In genomic region chr12:44795970-44796369, GRCh38 we compare ENCODE assay signal across 24 cellular contexts.
A peak's percentile ranks its signal among the peaks of the same experiment; 100 is the strongest.
DNase-seq lines count a peak whose midpoint lies in the region; ATAC-seq, FAIRE-seq and TF ChIP-seq lines count a peak whose summit lies in the region.
"Had no signal": no experiment of that assay in that cellular context is flagged by ENCODE, and none has a peak within 500 bp of the region (broad histone marks: within the 10 kb centered on the region; RNA-seq: fewer than 3 reads in every experiment).

No MANE protein-coding gene starts in this region.

- BruUV-seq in HepG2 (replicated peaks; lab: Mats Ljungman, UMichigan) = no TSS peak

- no peak for DNase-seq in HepG2 (ENCODE audit: low spot score)
- no peak for DNase-seq in right lobe of liver
- DNase-seq in SK-N-MC (ENCODE audit: low read depth, low spot score) = no peak
- no peak for DNase-seq in SIG-M5 (lab: John Stamatoyannopoulos, UW)
- DNase-seq: ACHN; BE2C; C1 segment of cervical spinal cord; CD4-positive, alpha-beta memory T cell; CD4-positive, CD25-positive, alpha-beta regulatory T cell; CD8-positive, alpha-beta memory T cell; COR-L47; DMS 273 treated with DMSO at 0.1 percent for 48 hours; DMS153; DMS53; DMS79; DND-41; EL; GDM1 had no signal

- H2AFZ ChIP-seq in HepG2 (ENCODE audit: low read length) = no peak overlapping the region

- H3K9ac ChIP-seq in HepG2 (ENCODE audit: insufficient read depth, low read depth, low read length) (no peak overlapping the region), SK-N-MC (ENCODE audit: insufficient read length) (no peak overlapping the region)
- H3K9ac ChIP-seq: BLaER1 had no signal

- in situ Hi-C loops in HepG2 (cut with HindIII; ENCODE audit: extremely low pct_ligation_motif_present, low pct_unique_long_range_greater_than_20kb) = no loop called here

- no peaks in the 10 kb centered on the region for H4K20me1 ChIP-seq in HepG2 (ENCODE audit: insufficient read depth, low read length)
- H4K20me1 ChIP-seq: BLaER1 had no signal

- H3K27me3 ChIP-seq in HepG2 (ENCODE audit: control insufficient read depth in 1 of 2, insufficient read depth in 2 of 2, low read length in 2 of 2) (no peaks in the 10 kb centered on the region), right lobe of liver (no peaks in the 10 kb centered on the region)
- H3K27me3 ChIP-seq: BE2C, BLaER1 had no signal

- H3K4me3 ChIP-seq in HepG2 (replicated peaks in 1 of 3; ENCODE audit: insufficient read depth in 1 of 3, low read depth in 2 of 3, low read length in 3 of 3) = no peak overlapping the region
- H3K4me3 ChIP-seq in right lobe of liver = no peak overlapping the region
- H3K4me3 ChIP-seq in SK-N-MC = no peak overlapping the region
- H3K4me3 ChIP-seq: BLaER1, GM12878 had no signal

- TF ChIP-seq CTCF in HepG2 (CRISPR knock-in tag; IDR thresholded peaks at IDR 0.05) (no peak), right lobe of liver (IDR thresholded peaks at IDR 0.05) (no peak)

- TF ChIP-seq POLR2A in HepG2 (IDR thresholded peaks at IDR 0.05; ENCODE audit: insufficient read depth in 1 of 2, low read depth in 2 of 2, low read length in 2 of 2) (no peak), right lobe of liver (IDR thresholded peaks at IDR 0.05) (no peak), GM18505 (IDR thresholded peaks at IDR 0.05; ENCODE audit: borderline replicate concordance, extremely low read depth, insufficient read depth, insufficient read length) (no peak)

- no peaks in the 10 kb centered on the region for H3K79me2 ChIP-seq in HepG2 (ENCODE audit: insufficient read depth, low read length)

- H3K4me2 ChIP-seq in HepG2 (ENCODE audit: low read depth, low read length) = no peak overlapping the region
- H3K4me2 ChIP-seq: BLaER1 had no signal

- CTCF ChIA-PET in HepG2 (lab: Yijun Ruan, JAX; ENCODE audit: low intra/inter-chr PET ratio, low total read pairs) = no interaction called here

- intact Hi-C loops in HepG2 (cut with micrococcal nuclease; ENCODE audit: unreplicated experiment) = no loop called here
- intact Hi-C loops in right lobe of liver (cut with DNase I) = no loop called here

- no peak for TF ChIP-seq EP300 in HepG2 (IDR thresholded peaks at IDR 0.05; ENCODE audit: low read depth in 2 of 2, low read length in 2 of 2)
- TF ChIP-seq EP300 in HepG2 (CRISPR knock-in tag; IDR thresholded peaks at IDR 0.05; ENCODE audit: borderline replicate concordance) = no peak

- H3K9me3 ChIP-seq in HepG2 (ENCODE audit: low read length) (no peaks in the 10 kb centered on the region), right lobe of liver (no peaks in the 10 kb centered on the region), SK-N-MC (ENCODE audit: low read depth, low read length) (no peaks in the 10 kb centered on the region)
- H3K9me3 ChIP-seq: BE2C, BLaER1 had no signal

- POLR2A ChIA-PET in HepG2 (lab: Yijun Ruan, JAX) = no interaction called here

- H3K27ac ChIP-seq in HepG2 (ENCODE audit: extremely low read length, insufficient read depth, low read length) (no peak overlapping the region), right lobe of liver (no peak overlapping the region), SK-N-MC (0 out of 2 replicates have a peak overlapping the region, but pooled peaks have one; percentile 9)
- H3K27ac ChIP-seq: 22Rv1, BLaER1 had no signal

- H3K4me1 ChIP-seq in HepG2 (ENCODE audit: insufficient read depth, low read length) = no peaks in the 10 kb centered on the region
- no peaks in the 10 kb centered on the region for H3K4me1 ChIP-seq in right lobe of liver
- H3K4me1 ChIP-seq: BE2C had no signal

- TF ChIP-seq RAD21 in HepG2 (CRISPR knock-in tag; IDR thresholded peaks at IDR 0.05) = no peak

- no peak for FAIRE-seq in HepG2 (lab: Jason Lieb, UNC)
- FAIRE-seq: GM12878, GM12892, GM19239 had no signal

- ATAC-seq in HepG2 (no peak), right lobe of liver (no peak), GM18505 (IDR thresholded peaks at IDR 0.05; ENCODE audit: unreplicated experiment) (no peak)
- ATAC-seq: GM12878 had no signal

- H3K36me3 ChIP-seq in HepG2 (replicated peaks in 1 of 2; ENCODE audit: control insufficient read depth in 1 of 2, insufficient read depth in 2 of 2, low read length in 2 of 2) (no peaks in the 10 kb centered on the region), right lobe of liver (no peaks in the 10 kb centered on the region), SK-N-MC (ENCODE audit: insufficient read depth, low read length) (no peaks in the 10 kb centered on the region)
- H3K36me3 ChIP-seq: BE2C, BLaER1 had no signal

TF ChIP-seq in HepG2, 621 proteins besides CTCF, POLR2A, EP300 and RAD21:
- TF ChIP-seq ZNF350 (CRISPR knock-in tag; IDR thresholded peaks at IDR 0.05; ENCODE audit: borderline replicate concordance, low read depth) (no peak), MAFF (IDR thresholded peaks at IDR 0.05; ENCODE audit: low read depth, low read length) (peak; percentile 57; the same call in 1 of the 2 replicates), MAFK (conservative IDR thresholded peaks at IDR 0.05 in 1 of 2, IDR thresholded peaks at IDR 0.05 in 1 of 2; ENCODE audit: low read length in 2 of 2) (peak in 1 of 2 experiments; percentile 74; a peak in 3 of 4 replicates), ZNF24 (IDR thresholded peaks at IDR 0.05) (no peak), ZNF713 (CRISPR knock-in tag; IDR thresholded peaks at IDR 0.05) (no peak), ATAD3A (CRISPR knock-in tag; IDR thresholded peaks at IDR 0.05) (no peak), ZNF510 (CRISPR knock-in tag; IDR thresholded peaks at IDR 0.05; ENCODE audit: low read depth) (no peak)
- TF ChIP-seq, protein P1, sequence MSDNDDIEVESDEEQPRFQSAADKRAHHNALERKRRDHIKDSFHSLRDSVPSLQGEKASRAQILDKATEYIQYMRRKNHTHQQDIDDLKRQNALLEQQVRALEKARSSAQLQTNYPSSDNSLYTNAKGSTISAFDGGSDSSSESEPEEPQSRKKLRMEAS (IDR thresholded peaks at IDR 0.05) = no peak
